In the genomic region with DNA sequence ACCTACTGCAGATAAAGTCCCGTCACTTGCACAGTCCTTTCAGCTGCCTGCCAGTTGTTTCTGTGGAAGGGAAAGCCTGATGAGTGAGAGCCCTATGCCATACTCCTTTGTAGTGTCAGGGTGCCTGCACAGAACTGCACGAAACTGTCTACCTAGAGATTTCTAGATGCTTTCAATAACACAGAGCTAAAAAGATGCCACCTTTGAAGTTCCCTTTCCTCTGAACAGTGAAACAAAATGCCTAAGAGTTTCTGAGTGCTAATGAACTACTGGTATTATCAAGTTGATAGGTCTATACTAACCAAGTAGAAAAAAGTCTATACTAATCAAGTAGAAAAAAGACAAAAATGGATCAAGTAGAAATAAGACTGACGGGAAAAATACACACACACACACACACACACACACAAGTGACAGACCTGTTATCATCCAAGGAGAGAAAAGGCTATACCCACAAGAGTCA, we compare ENCODE assay signal across 11 cellular contexts.
DNase-seq lines count a peak whose midpoint lies in the region; TF ChIP-seq lines count a peak whose summit lies in the region.
"Had no signal": no experiment of that assay in that cellular context is flagged by ENCODE, and none has a peak within 500 bp of the region (broad histone marks: within the 10 kb centered on the region; RNA-seq: fewer than 3 reads in every experiment).

No MANE protein-coding gene starts in this region.

- H3K36me3 Mint-ChIP-seq in activated naive CD4-positive, alpha-beta T cell treated with anti-CD3 and anti-CD28 coated beads, Interleukin-2, amount 10 ng/mL, durations not matched to agents 7 days and 5 days = peaks cover 39% of the 10 kb centered on the region
- peaks cover 9% of the 10 kb centered on the region for H3K36me3 Mint-ChIP-seq in chondrocyte (ENCODE audit: low read depth)

- no peak for TF ChIP-seq CTCF in chondrocyte (IDR thresholded peaks at IDR 0.05)

- peak overlapping the region; percentile 70 for H3K27ac Mint-ChIP-seq in activated naive CD4-positive, alpha-beta T cell treated with anti-CD3 and anti-CD28 coated beads, Interleukin-2, amount 10 ng/mL, durations not matched to agents 7 days and 5 days
- peak overlapping the region; percentile 27 for H3K27ac Mint-ChIP-seq in chondrocyte (ENCODE audit: unreplicated experiment)

- CTCF ChIA-PET in activated naive CD4-positive, alpha-beta T cell treated with anti-CD3 and anti-CD28 coated beads, Interleukin-2, amount 10 ng/mL, durations not matched to agents 7 days and 5 days (lab: Charles Lee) = interaction anchor here (1.0 kb wide), 1 partner anchor 335 kb away, joined by 3 read pairs; no protein-coding TSS in a partner anchor

- peaks cover 60% of the 10 kb centered on the region for H3K4me1 Mint-ChIP-seq in activated naive CD4-positive, alpha-beta T cell treated with anti-CD3 and anti-CD28 coated beads, Interleukin-2, amount 10 ng/mL, durations not matched to agents 7 days and 5 days
- H3K4me1 Mint-ChIP-seq in chondrocyte (ENCODE audit: low read depth) = peaks cover 20% of the 10 kb centered on the region

- no peak overlapping the region for H3K4me3 Mint-ChIP-seq in activated naive CD4-positive, alpha-beta T cell treated with anti-CD3 and anti-CD28 coated beads, Interleukin-2, amount 10 ng/mL, durations not matched to agents 7 days and 5 days
- no peak overlapping the region for H3K4me3 Mint-ChIP-seq in chondrocyte (ENCODE audit: unreplicated experiment)

- peak; percentile 25 for DNase-seq in activated naive CD4-positive, alpha-beta T cell treated with anti-CD3 and anti-CD28 coated beads, Interleukin-2, amount 10 ng/mL, durations not matched to agents 7 days and 5 days
- DNase-seq in activated naive CD4-positive, alpha-beta T cell treated with Interleukin-2 at 50 U/mL for 16 hours = no peak
- peak; percentile 27 for DNase-seq in activated CD4-positive, alpha-beta T cell treated with anti-CD3 and anti-CD28 coated beads, Interleukin-2, amount 50 U/mL, for 1 hour
- DNase-seq in chondrocyte (ENCODE audit: low spot score) (no peak), T1000 (lab: John Stamatoyannopoulos, UW) (no peak), NCI-H1048 (lab: John Stamatoyannopoulos, UW) (no peak), C1 segment of cervical spinal cord (lab: John Stamatoyannopoulos, UW) (no peak)
- DNase-seq in stimulated activated CD4-positive, alpha-beta T cell treated with anti-CD3 and anti-CD28 coated beads, Interleukin-4, amount 100 ng/mL, for 4 hours = peak; percentile 4 to 31
- DNase-seq: NCI-H1436 treated with DMSO at 0.1 percent for 48 hours, occipital lobe, WERI-Rb-1 had no signal

- H3K27me3 Mint-ChIP-seq in activated naive CD4-positive, alpha-beta T cell treated with anti-CD3 and anti-CD28 coated beads, Interleukin-2, amount 10 ng/mL, durations not matched to agents 7 days and 5 days = no peaks in the 10 kb centered on the region
- no peaks in the 10 kb centered on the region for H3K27me3 Mint-ChIP-seq in chondrocyte (ENCODE audit: low read depth)

- H3K9me3 Mint-ChIP-seq in activated naive CD4-positive, alpha-beta T cell treated with anti-CD3 and anti-CD28 coated beads, Interleukin-2, amount 10 ng/mL, durations not matched to agents 7 days and 5 days = peaks cover 7% of the 10 kb centered on the region
- no peaks in the 10 kb centered on the region for H3K9me3 Mint-ChIP-seq in chondrocyte (ENCODE audit: low read depth)

Comparison
In these comparisons a context has a peak if more than half of its experiments do, and no peak if none do; other contexts are left out.
1. DNase-seq: peak in activated naive CD4-positive, alpha-beta T cell treated with anti-CD3 and anti-CD28 coated beads, Interleukin-2, amount 10 ng/mL, durations not matched to agents 7 days and 5 days (single experiment), activated CD4-positive, alpha-beta T cell treated with anti-CD3 and anti-CD28 coated beads, Interleukin-2, amount 50 U/mL, for 1 hour (single experiment) and stimulated activated CD4-positive, alpha-beta T cell treated with anti-CD3 and anti-CD28 coated beads, Interleukin-4, amount 100 ng/mL, for 4 hours (2 of 2); none in activated naive CD4-positive, alpha-beta T cell treated with Interleukin-2 at 50 U/mL for 16 hours (single experiment), chondrocyte (single experiment), T1000 (single experiment), NCI-H1048 (single experiment) and C1 segment of cervical spinal cord (0 of 14).